ENCODE assay signal across 1 cellular context in the genomic region with DNA sequence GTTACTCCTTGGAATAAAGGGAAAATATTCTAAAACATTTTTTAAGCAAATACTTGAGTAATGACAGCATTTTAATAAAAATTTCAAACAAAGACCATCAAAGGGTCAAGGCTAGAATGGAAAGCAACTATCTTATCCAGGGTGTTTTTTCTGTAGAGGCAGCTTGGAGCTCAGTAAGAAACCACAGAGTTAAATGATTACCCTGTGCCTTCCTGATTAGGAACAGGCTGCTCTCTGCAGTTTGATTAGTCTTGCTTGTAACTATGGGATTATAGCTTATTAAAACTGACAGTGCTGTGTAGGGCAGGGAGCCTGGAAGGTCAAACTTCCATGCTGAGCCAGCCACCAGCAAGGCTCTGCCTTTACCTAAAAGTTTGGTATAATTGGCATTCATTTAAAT.
TF ChIP-seq lines count a peak whose summit lies in the region.

No MANE protein-coding gene starts in this region.

TF ChIP-seq in GM23338, 12 proteins besides CTCF, POLR2A, EP300 and RAD21 (continued from another document):
- TF ChIP-seq, protein P1, sequence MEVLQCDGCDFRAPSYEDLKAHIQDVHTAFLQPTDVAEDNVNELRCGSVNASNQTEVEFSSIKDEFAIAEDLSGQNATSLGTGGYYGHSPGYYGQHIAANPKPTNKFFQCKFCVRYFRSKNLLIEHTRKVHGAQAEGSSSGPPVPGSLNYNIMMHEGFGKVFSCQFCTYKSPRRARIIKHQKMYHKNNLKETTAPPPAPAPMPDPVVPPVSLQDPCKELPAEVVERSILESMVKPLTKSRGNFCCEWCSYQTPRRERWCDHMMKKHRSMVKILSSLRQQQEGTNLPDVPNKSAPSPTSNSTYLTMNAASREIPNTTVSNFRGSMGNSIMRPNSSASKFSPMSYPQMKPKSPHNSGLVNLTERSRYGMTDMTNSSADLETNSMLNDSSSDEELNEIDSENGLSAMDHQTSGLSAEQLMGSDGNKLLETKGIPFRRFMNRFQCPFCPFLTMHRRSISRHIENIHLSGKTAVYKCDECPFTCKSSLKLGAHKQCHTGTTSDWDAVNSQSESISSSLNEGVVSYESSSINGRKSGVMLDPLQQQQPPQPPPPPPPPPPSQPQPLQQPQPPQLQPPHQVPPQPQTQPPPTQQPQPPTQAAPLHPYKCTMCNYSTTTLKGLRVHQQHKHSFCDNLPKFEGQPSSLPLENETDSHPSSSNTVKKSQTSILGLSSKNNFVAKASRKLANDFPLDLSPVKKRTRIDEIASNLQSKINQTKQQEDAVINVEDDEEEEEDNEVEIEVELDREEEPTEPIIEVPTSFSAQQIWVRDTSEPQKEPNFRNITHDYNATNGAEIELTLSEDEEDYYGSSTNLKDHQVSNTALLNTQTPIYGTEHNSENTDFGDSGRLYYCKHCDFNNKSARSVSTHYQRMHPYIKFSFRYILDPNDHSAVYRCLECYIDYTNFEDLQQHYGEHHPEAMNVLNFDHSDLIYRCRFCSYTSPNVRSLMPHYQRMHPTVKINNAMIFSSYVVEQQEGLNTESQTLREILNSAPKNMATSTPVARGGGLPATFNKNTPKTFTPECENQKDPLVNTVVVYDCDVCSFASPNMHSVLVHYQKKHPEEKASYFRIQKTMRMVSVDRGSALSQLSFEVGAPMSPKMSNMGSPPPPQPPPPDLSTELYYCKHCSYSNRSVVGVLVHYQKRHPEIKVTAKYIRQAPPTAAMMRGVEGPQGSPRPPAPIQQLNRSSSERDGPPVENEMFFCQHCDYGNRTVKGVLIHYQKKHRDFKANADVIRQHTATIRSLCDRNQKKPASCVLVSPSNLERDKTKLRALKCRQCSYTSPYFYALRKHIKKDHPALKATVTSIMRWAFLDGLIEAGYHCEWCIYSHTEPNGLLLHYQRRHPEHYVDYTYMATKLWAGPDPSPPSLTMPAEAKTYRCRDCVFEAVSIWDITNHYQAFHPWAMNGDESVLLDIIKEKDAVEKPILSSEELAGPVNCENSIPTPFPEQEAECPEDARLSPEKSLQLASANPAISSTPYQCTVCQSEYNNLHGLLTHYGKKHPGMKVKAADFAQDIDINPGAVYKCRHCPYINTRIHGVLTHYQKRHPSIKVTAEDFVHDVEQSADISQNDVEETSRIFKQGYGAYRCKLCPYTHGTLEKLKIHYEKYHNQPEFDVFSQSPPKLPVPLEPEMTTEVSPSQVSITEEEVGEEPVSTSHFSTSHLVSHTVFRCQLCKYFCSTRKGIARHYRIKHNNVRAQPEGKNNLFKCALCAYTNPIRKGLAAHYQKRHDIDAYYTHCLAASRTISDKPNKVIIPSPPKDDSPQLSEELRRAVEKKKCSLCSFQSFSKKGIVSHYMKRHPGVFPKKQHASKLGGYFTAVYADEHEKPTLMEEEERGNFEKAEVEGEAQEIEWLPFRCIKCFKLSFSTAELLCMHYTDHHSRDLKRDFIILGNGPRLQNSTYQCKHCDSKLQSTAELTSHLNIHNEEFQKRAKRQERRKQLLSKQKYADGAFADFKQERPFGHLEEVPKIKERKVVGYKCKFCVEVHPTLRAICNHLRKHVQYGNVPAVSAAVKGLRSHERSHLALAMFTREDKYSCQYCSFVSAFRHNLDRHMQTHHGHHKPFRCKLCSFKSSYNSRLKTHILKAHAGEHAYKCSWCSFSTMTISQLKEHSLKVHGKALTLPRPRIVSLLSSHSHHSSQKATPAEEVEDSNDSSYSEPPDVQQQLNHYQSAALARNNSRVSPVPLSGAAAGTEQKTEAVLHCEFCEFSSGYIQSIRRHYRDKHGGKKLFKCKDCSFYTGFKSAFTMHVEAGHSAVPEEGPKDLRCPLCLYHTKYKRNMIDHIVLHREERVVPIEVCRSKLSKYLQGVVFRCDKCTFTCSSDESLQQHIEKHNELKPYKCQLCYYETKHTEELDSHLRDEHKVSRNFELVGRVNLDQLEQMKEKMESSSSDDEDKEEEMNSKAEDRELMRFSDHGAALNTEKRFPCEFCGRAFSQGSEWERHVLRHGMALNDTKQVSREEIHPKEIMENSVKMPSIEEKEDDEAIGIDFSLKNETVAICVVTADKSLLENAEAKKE (CRISPR knock-in tag; IDR thresholded peaks at IDR 0.05): no peak
- TF ChIP-seq POLR2AphosphoS5 (IDR thresholded peaks at IDR 0.05; ENCODE audit: low read depth) (no peak), ZNF114 (CRISPR knock-in tag; IDR thresholded peaks at IDR 0.05) (no peak), EZH2 (IDR thresholded peaks at IDR 0.05; ENCODE audit: low read depth, unreplicated experiment) (no peak), EZH2phosphoT487 (IDR thresholded peaks at IDR 0.05; ENCODE audit: unreplicated experiment) (no peak)
- TF ChIP-seq, protein P2, sequence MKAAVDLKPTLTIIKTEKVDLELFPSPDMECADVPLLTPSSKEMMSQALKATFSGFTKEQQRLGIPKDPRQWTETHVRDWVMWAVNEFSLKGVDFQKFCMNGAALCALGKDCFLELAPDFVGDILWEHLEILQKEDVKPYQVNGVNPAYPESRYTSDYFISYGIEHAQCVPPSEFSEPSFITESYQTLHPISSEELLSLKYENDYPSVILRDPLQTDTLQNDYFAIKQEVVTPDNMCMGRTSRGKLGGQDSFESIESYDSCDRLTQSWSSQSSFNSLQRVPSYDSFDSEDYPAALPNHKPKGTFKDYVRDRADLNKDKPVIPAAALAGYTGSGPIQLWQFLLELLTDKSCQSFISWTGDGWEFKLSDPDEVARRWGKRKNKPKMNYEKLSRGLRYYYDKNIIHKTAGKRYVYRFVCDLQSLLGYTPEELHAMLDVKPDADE (IDR thresholded peaks at IDR 0.05): no peak
